In genomic region chr12:96233941-96234461, GRCh38 we compare ENCODE assay signal across 8 cellular contexts. TPM values are rescaled to one million over a fixed set of nuclear protein-coding genes. Genes with fewer than 3 reads are reported as not detected.
DNase-seq lines count a peak whose midpoint lies in the region; ATAC-seq and TF ChIP-seq lines count a peak whose summit lies in the region.

No MANE protein-coding gene starts in this region.

- peak overlapping the region; percentile 50 for H3K4me2 ChIP-seq in GM23248 (ENCODE audit: unreplicated experiment)
- H3K4me2 ChIP-seq in hepatocyte = no peak overlapping the region

- intact Hi-C loops in body of pancreas (cut with DNase I) = no loop called here

- H3K36me3 ChIP-seq in GM23248 (ENCODE audit: low read depth) (no peaks in the 10 kb centered on the region), body of pancreas (replicated peaks in 1 of 2; ENCODE audit: insufficient read depth in 1 of 2, low read depth in 2 of 2) (no peaks in the 10 kb centered on the region), hepatocyte (replicated peaks; ENCODE audit: insufficient read depth, low read depth) (no peaks in the 10 kb centered on the region), brain microvascular endothelial cell (replicated peaks) (peaks cover 31% of the 10 kb centered on the region)

- H2AFZ ChIP-seq in GM23248 (no peak overlapping the region), hepatocyte (no peak overlapping the region)

- peak overlapping the region; percentile 99 for H3K27ac ChIP-seq in GM23248
- peak overlapping the region in 2 of 4 donors; percentile 1 to 37 for H3K27ac ChIP-seq in body of pancreas
- no peak overlapping the region for H3K27ac ChIP-seq in hepatocyte
- H3K27ac ChIP-seq in skin epidermis = peak overlapping the region in 16 of 21 experiments; percentile 1 to 87 (median 65)
- no peak overlapping the region for H3K27ac ChIP-seq in brain microvascular endothelial cell

- H3K9me2 ChIP-seq in GM23248 (ENCODE audit: insufficient read depth) = no peaks in the 10 kb centered on the region
- no peaks in the 10 kb centered on the region for H3K9me2 ChIP-seq in hepatocyte (replicated peaks; ENCODE audit: insufficient read depth)

- 8 to 10% methylated on average over 15 of the region's 15 CpGs for WGBS in GM23248 (ENCODE audit: low coverage in 1 of 2, low lambda C conversion rate in 2 of 2, missing lambda C conversion rate in 2 of 2), 2 experiments
- WGBS in body of pancreas, 2 donors = 84 to 89% methylated on average over 12 to 13 of the region's 15 CpGs
- WGBS in hepatocyte (ENCODE audit: low lambda C conversion rate, missing lambda C conversion rate) = 89% methylated on average over 15 of the region's 15 CpGs

- H3K9me3 ChIP-seq in GM23248 (ENCODE audit: low read depth) (no peaks in the 10 kb centered on the region), body of pancreas (no peaks in the 10 kb centered on the region), hepatocyte (ENCODE audit: low read depth) (no peaks in the 10 kb centered on the region)

- H3K9ac ChIP-seq in GM23248 = peak overlapping the region; percentile 90

- DNase-seq in GM23248 (peak; percentile 99), body of pancreas (peak; percentile 39 to 66 (median 58)), hepatocyte (ENCODE audit: low spot score) (peak; percentile 35), MV-4-11 (lab: John Stamatoyannopoulos, UW) (no peak), brain microvascular endothelial cell (no peak)

- no peak for TF ChIP-seq CTCF in body of pancreas (IDR thresholded peaks at IDR 0.05)
- no peak for TF ChIP-seq CTCF in hepatocyte (IDR thresholded peaks at IDR 0.05; ENCODE audit: poor library complexity)
- no peak for TF ChIP-seq CTCF in brain microvascular endothelial cell (IDR thresholded peaks at IDR 0.05; ENCODE audit: low read depth, low read length, missing control alignments)

- in situ Hi-C loops in GM23248 (cut with MboI) = no loop called here
- in situ Hi-C loops in brain microvascular endothelial cell (cut with HindIII; ENCODE audit: low pct_ligation_motif_present, low sequenced_read_pairs) = no loop called here

- ATAC-seq in body of pancreas (peak; percentile 54), HG03342 (IDR thresholded peaks at IDR 0.05; ENCODE audit: unreplicated experiment) (no peak), HG03565 (IDR thresholded peaks at IDR 0.05; ENCODE audit: unreplicated experiment) (no peak)

- H3K4me1 ChIP-seq in GM23248 (ENCODE audit: insufficient read depth) = peaks cover 57% of the 10 kb centered on the region
- H3K4me1 ChIP-seq in body of pancreas = peaks cover 9% of the 10 kb centered on the region
- peaks cover 3% of the 10 kb centered on the region for H3K4me1 ChIP-seq in hepatocyte (ENCODE audit: insufficient read depth)

- peaks cover 88% of the 10 kb centered on the region for H3K79me2 ChIP-seq in GM23248 (ENCODE audit: insufficient read depth)
- no peaks in the 10 kb centered on the region for H3K79me2 ChIP-seq in hepatocyte

- H3K4me3 ChIP-seq in GM23248 = no peak overlapping the region
- H3K4me3 ChIP-seq in body of pancreas = no peak overlapping the region
- no peak overlapping the region for H3K4me3 ChIP-seq in hepatocyte
- no peak overlapping the region for H3K4me3 ChIP-seq in skin epidermis
- H3K4me3 ChIP-seq in brain microvascular endothelial cell (ENCODE audit: low read depth, low read length) = no peak overlapping the region

- no peaks in the 10 kb centered on the region for H3K27me3 ChIP-seq in GM23248 (replicated peaks; ENCODE audit: insufficient read depth)
- H3K27me3 ChIP-seq in body of pancreas = no peaks in the 10 kb centered on the region
- H3K27me3 ChIP-seq in hepatocyte = no peaks in the 10 kb centered on the region
- H3K27me3 ChIP-seq in brain microvascular endothelial cell (replicated peaks) = no peaks in the 10 kb centered on the region

- TF ChIP-seq POLR2A in body of pancreas (IDR thresholded peaks at IDR 0.05) = no peak

- H3F3A ChIP-seq in GM23248 (ENCODE audit: insufficient read depth) = peaks cover 61% of the 10 kb centered on the region

- H4K20me1 ChIP-seq in GM23248 (ENCODE audit: insufficient read depth) = no peaks in the 10 kb centered on the region
- no peaks in the 10 kb centered on the region for H4K20me1 ChIP-seq in hepatocyte (ENCODE audit: insufficient read depth, poor library complexity, severe bottlenecking)

RNA-seq across cellular contexts. Expression of gene ELK3, which starts 39.8 kb away (rescaled TPM):
- 27.1 and 31.9 TPM in 2 replicates for total RNA-seq in GM23248 (2014; rRNA removed; shearing (Covaris generic))
- 48.9 and 51.9 TPM in 2 replicates for polyA plus RNA-seq in GM23248 (2016; fragmentation: Nextera tagmentation; extraction: Ambion mirVana)
- total RNA-seq in body of pancreas = 1 to 10 TPM; 4.9 to 8.0 TPM
- total RNA-seq in hepatocyte = 10.6 and 12.1 TPM in 2 replicates
- polyA plus RNA-seq in hepatocyte = 12.9 and 13.4 TPM in 2 replicates

Comparison
In these comparisons a context has a peak if more than half of its experiments do, and no peak if none do; other contexts are left out.
1. DNase-seq: peak in GM23248 (single experiment), body of pancreas (4 of 4) and hepatocyte (single experiment); none in MV-4-11 (single experiment) and brain microvascular endothelial cell (single experiment).
2. H3K27ac ChIP-seq: peak in GM23248 (single experiment) and skin epidermis (16 of 21); none in hepatocyte (single experiment) and brain microvascular endothelial cell (single experiment).